In genomic region chr3:4972652-4973643, GRCh38 we compare ENCODE assay signal across 15 cellular contexts. TPM values are rescaled to one million over a fixed set of nuclear protein-coding genes. Genes with fewer than 3 reads are reported as not detected.
A peak's percentile ranks its signal among the peaks of the same experiment; 100 is the strongest.
DNase-seq lines count a peak whose midpoint lies in the region; ATAC-seq lines count a peak whose summit lies in the region.
"Had no signal": no experiment of that assay in that cellular context is flagged by ENCODE, and none has a peak within 500 bp of the region (broad histone marks: within the 10 kb centered on the region; RNA-seq: fewer than 3 reads in every experiment).

No MANE protein-coding gene starts in this region.

- H3K4me1 Mint-ChIP-seq in stimulated activated naive CD8-positive, alpha-beta T cell treated with anti-CD3 and anti-CD28 coated beads, Interleukin-15, Interleukin-2, amounts not matched to agents 100 ng/mL and 50 ng/mL, for 24 hours (ENCODE audit: low read depth): peaks cover 48% of the 10 kb centered on the region
- H3K4me1 Mint-ChIP-seq in activated CD4-positive, alpha-beta memory T cell treated with anti-CD3 and anti-CD28 coated beads, Interleukin-2, amount 10 ng/mL, durations not matched to agents 7 days and 5 days: peaks cover 38% of the 10 kb centered on the region

- no peaks in the 10 kb centered on the region for H3K27me3 Mint-ChIP-seq in stimulated activated naive CD8-positive, alpha-beta T cell treated with anti-CD3 and anti-CD28 coated beads, Interleukin-15, Interleukin-2, amounts not matched to agents 100 ng/mL and 50 ng/mL, for 24 hours
- H3K27me3 Mint-ChIP-seq in activated CD4-positive, alpha-beta memory T cell treated with anti-CD3 and anti-CD28 coated beads, Interleukin-2, amount 10 ng/mL, durations not matched to agents 7 days and 5 days: peaks cover 2% of the 10 kb centered on the region

- no peak for ATAC-seq in stimulated activated naive CD8-positive, alpha-beta T cell treated with anti-CD3 and anti-CD28 coated beads, Interleukin-15, Interleukin-2, amounts not matched to agents 100 U/mL and 50 U/mL, for 24 hours
- ATAC-seq in HG02852 (IDR thresholded peaks at IDR 0.05; ENCODE audit: unreplicated experiment): peak; percentile 24
- no peak for ATAC-seq in Right ventricle myocardium inferior
- ATAC-seq: activated naive CD4-positive, alpha-beta T cell treated with anti-CD3 and anti-CD28 coated beads, Interleukin-2, amount 50 U/mL, for 72 hours had no signal

- H3K36me3 Mint-ChIP-seq in stimulated activated naive CD8-positive, alpha-beta T cell treated with anti-CD3 and anti-CD28 coated beads, Interleukin-15, Interleukin-2, amounts not matched to agents 100 ng/mL and 50 ng/mL, for 24 hours (ENCODE audit: low read depth): peaks cover 7% of the 10 kb centered on the region
- H3K36me3 Mint-ChIP-seq in activated CD4-positive, alpha-beta memory T cell treated with anti-CD3 and anti-CD28 coated beads, Interleukin-2, amount 10 ng/mL, durations not matched to agents 7 days and 5 days (ENCODE audit: low read depth): peaks cover 40% of the 10 kb centered on the region

- POLR2A ChIA-PET in activated CD4-positive, alpha-beta memory T cell treated with anti-CD3 and anti-CD28 coated beads, Interleukin-2, amount 10 ng/mL, durations not matched to agents 7 days and 5 days (lab: Charles Lee): interaction anchor here (0.8 to 17.3 kb wide), 3 partner anchors 11 to 138 kb away, joined by 4 to 822 read pairs (median 8); no protein-coding TSS in a partner anchor

- CTCF ChIA-PET in activated CD4-positive, alpha-beta memory T cell treated with anti-CD3 and anti-CD28 coated beads, Interleukin-2, amount 10 ng/mL, durations not matched to agents 7 days and 5 days (lab: Charles Lee): interaction anchor here (0.6 to 2.5 kb wide), 5 partner anchors 45 to 262 kb away, joined by 3 to 10 read pairs (median 4); no protein-coding TSS in a partner anchor

- no peak overlapping the region for H3K4me3 Mint-ChIP-seq in stimulated activated naive CD8-positive, alpha-beta T cell treated with anti-CD3 and anti-CD28 coated beads, Interleukin-15, Interleukin-2, amounts not matched to agents 100 ng/mL and 50 ng/mL, for 24 hours
- H3K4me3 Mint-ChIP-seq in activated CD4-positive, alpha-beta memory T cell treated with anti-CD3 and anti-CD28 coated beads, Interleukin-2, amount 10 ng/mL, durations not matched to agents 7 days and 5 days: peak overlapping the region; percentile 5

- peaks cover 11% of the 10 kb centered on the region for H3K9me3 Mint-ChIP-seq in stimulated activated naive CD8-positive, alpha-beta T cell treated with anti-CD3 and anti-CD28 coated beads, Interleukin-15, Interleukin-2, amounts not matched to agents 100 ng/mL and 50 ng/mL, for 24 hours
- peaks cover 26% of the 10 kb centered on the region for H3K9me3 Mint-ChIP-seq in activated CD4-positive, alpha-beta memory T cell treated with anti-CD3 and anti-CD28 coated beads, Interleukin-2, amount 10 ng/mL, durations not matched to agents 7 days and 5 days

- H3K27ac Mint-ChIP-seq in stimulated activated naive CD8-positive, alpha-beta T cell treated with anti-CD3 and anti-CD28 coated beads, Interleukin-15, Interleukin-2, amounts not matched to agents 100 ng/mL and 50 ng/mL, for 24 hours: peak overlapping the region; percentile 15
- H3K27ac Mint-ChIP-seq in activated CD4-positive, alpha-beta memory T cell treated with anti-CD3 and anti-CD28 coated beads, Interleukin-2, amount 10 ng/mL, durations not matched to agents 7 days and 5 days: peak overlapping the region; percentile 45
- H3K27ac Mint-ChIP-seq: activated naive CD4-positive, alpha-beta T cell treated with anti-CD3 and anti-CD28 coated beads, Interleukin-2, amount 50 U/mL, for 72 hours had no signal

- DNase-seq in stimulated activated naive CD8-positive, alpha-beta T cell treated with anti-CD3 and anti-CD28 coated beads, Interleukin-15, Interleukin-2, amounts not matched to agents 100 U/mL and 50 U/mL, for 24 hours: no peak
- DNase-seq in activated CD4-positive, alpha-beta memory T cell treated with anti-CD3 and anti-CD28 coated beads, Interleukin-2, amount 10 ng/mL, durations not matched to agents 7 days and 5 days: no peak
- DNase-seq in hypothalamus (lab: John Stamatoyannopoulos, UW) (no peak), Right ventricle myocardium inferior (ENCODE audit: missing footprints) (no peak), nucleus accumbens (lab: John Stamatoyannopoulos, UW) (no peak), NCI-H2081 treated with DMSO at 0.1 percent for 48 hours (lab: John Stamatoyannopoulos, UW) (no peak)
- DNase-seq: activated CD4-positive, alpha-beta T cell treated with anti-CD3 and anti-CD28 coated beads for 1 hour; colonic mucosa; DND-41; NCI-H1436; sigmoid colon; tibial artery had no signal

- intact Hi-C loops in Right ventricle myocardium inferior (cut with DNase I): no loop called here

RNA-seq across cellular contexts. Expression of gene BHLHE40, which starts 6.3 kb away (rescaled TPM):
- total RNA-seq in activated CD4-positive, alpha-beta memory T cell treated with anti-CD3 and anti-CD28 coated beads, Interleukin-2, amount 10 ng/mL, durations not matched to agents 7 days and 5 days: 100 to 1,000 TPM; 316 to 318 TPM
- 26.9 TPM for total RNA-seq in Right ventricle myocardium inferior

Comparison
In these comparisons a context has a peak if more than half of its experiments do, and no peak if none do; other contexts are left out.
1. RNA of gene BHLHE40, which starts 6.3 kb away (total RNA-seq): 316 to 318 TPM in activated CD4-positive, alpha-beta memory T cell treated with anti-CD3 and anti-CD28 coated beads, Interleukin-2, amount 10 ng/mL, durations not matched to agents 7 days and 5 days; 26.9 TPM in Right ventricle myocardium inferior (single experiment); every median in the first group is over 10 times any median in the second.